ENCODE assay signal across 12 cellular contexts in genomic region chr3:168091961-168092360, GRCh38. TPM values are rescaled to one million over a fixed set of nuclear protein-coding genes. Genes with fewer than 3 reads are reported as not detected.
DNase-seq lines count a peak whose midpoint lies in the region; ATAC-seq and TF ChIP-seq lines count a peak whose summit lies in the region.
"Had no signal": no experiment of that assay in that cellular context is flagged by ENCODE, and none has a peak within 500 bp of the region (broad histone marks: within the 10 kb centered on the region; RNA-seq: fewer than 3 reads in every experiment).

No MANE protein-coding gene starts in this region.

- no TSS peak for BruUV-seq in Calu3 (replicated peaks; lab: Mats Ljungman, UMichigan)

- H3K27ac ChIP-seq in VCaP (peak overlapping the region; percentile 81), mucosa of rectum (ENCODE audit: low read depth in 2 of 2, low read length in 2 of 2) (peak overlapping the region; percentile 45 to 53)

- H3K36me3 ChIP-seq in mucosa of rectum (ENCODE audit: control insufficient read depth in 2 of 2, insufficient read depth in 2 of 2, low read length in 2 of 2): no peaks in the 10 kb centered on the region

- peak overlapping the region; percentile 36 to 94 for H3K4me3 ChIP-seq in mucosa of rectum (ENCODE audit: low read length in 2 of 2)

- H3K27me3 Mint-ChIP-seq in Calu3 (ENCODE audit: unreplicated experiment): no peaks in the 10 kb centered on the region
- H3K27me3 Mint-ChIP-seq in activated CD8-positive, alpha-beta T cell treated with anti-CD3 and anti-CD28 coated beads for 36 hours: peaks cover 31% of the 10 kb centered on the region

- ATAC-seq in activated CD8-positive, alpha-beta T cell treated with anti-CD3 and anti-CD28 coated beads for 36 hours: no peak
- ATAC-seq in HG02884 (IDR thresholded peaks at IDR 0.05; ENCODE audit: unreplicated experiment): no peak

- peak overlapping the region; percentile 99 for H3K4me3 Mint-ChIP-seq in Calu3 (ENCODE audit: low read depth, unreplicated experiment)
- no peak overlapping the region for H3K4me3 Mint-ChIP-seq in activated CD8-positive, alpha-beta T cell treated with anti-CD3 and anti-CD28 coated beads for 36 hours
- H3K4me3 Mint-ChIP-seq: CD4-positive, CD25-positive, alpha-beta regulatory T cell had no signal

- no peaks in the 10 kb centered on the region for H3K27me3 ChIP-seq in mucosa of rectum (ENCODE audit: control insufficient read depth in 2 of 2, insufficient read depth in 2 of 2, low read length in 2 of 2)

- no peaks in the 10 kb centered on the region for H3K9me3 ChIP-seq in mucosa of rectum (ENCODE audit: control insufficient read depth in 2 of 2, low read length in 2 of 2)

- CTCF ChIA-PET in Calu3 (lab: Charles Lee): interaction anchor here (0.8 to 1.0 kb wide), 2 partner anchors 20 to 29 kb away, joined by 3 to 4 read pairs; no protein-coding TSS in a partner anchor
- CTCF ChIA-PET in activated CD8-positive, alpha-beta T cell treated with anti-CD3 and anti-CD28 coated beads for 36 hours (lab: Charles Lee): no interaction called here

- no peak overlapping the region for H3K9ac ChIP-seq in mucosa of rectum (ENCODE audit: low read depth in 1 of 2, low read length in 2 of 2)

- no peaks in the 10 kb centered on the region for H3K9me3 Mint-ChIP-seq in Calu3 (ENCODE audit: low read depth, unreplicated experiment)
- H3K9me3 Mint-ChIP-seq in activated CD8-positive, alpha-beta T cell treated with anti-CD3 and anti-CD28 coated beads for 36 hours: no peaks in the 10 kb centered on the region

- TF ChIP-seq CTCF in Calu3 (IDR thresholded peaks at IDR 0.05; ENCODE audit: unreplicated experiment) (no peak), VCaP (conservative IDR thresholded peaks at IDR 0.05) (no peak)
- no peak for TF ChIP-seq CTCF in activated CD8-positive, alpha-beta T cell treated with anti-CD3 and anti-CD28 coated beads for 36 hours (IDR thresholded peaks at IDR 0.05)

- DNase-seq in Calu3: peak; percentile 22
- DNase-seq in NAMALWA (ENCODE audit: low spot score): peak; percentile 18
- DNase-seq in activated CD8-positive, alpha-beta T cell treated with anti-CD3 and anti-CD28 coated beads for 36 hours: no peak
- DNase-seq in D341Med (ENCODE audit: low spot score): no peak
- no peak for DNase-seq in medulla oblongata (ENCODE audit: extremely low spot score)
- DNase-seq: CD4-positive, CD25-positive, alpha-beta regulatory T cell; cortex of kidney; Karpas-422; NCI-H2171 had no signal

- peaks cover 60% of the 10 kb centered on the region for H3K4me1 Mint-ChIP-seq in Calu3 (ENCODE audit: low read depth, unreplicated experiment)
- H3K4me1 Mint-ChIP-seq in activated CD8-positive, alpha-beta T cell treated with anti-CD3 and anti-CD28 coated beads for 36 hours (ENCODE audit: low read depth): peaks cover 30% of the 10 kb centered on the region

- H3K36me3 Mint-ChIP-seq in Calu3 (ENCODE audit: insufficient read depth, unreplicated experiment): peaks cover 40% of the 10 kb centered on the region
- no peaks in the 10 kb centered on the region for H3K36me3 Mint-ChIP-seq in activated CD8-positive, alpha-beta T cell treated with anti-CD3 and anti-CD28 coated beads for 36 hours (ENCODE audit: low read depth)
- H3K36me3 Mint-ChIP-seq: CD4-positive, CD25-positive, alpha-beta regulatory T cell had no signal

- peak overlapping the region; percentile 39 for H3K27ac Mint-ChIP-seq in Calu3 (ENCODE audit: unreplicated experiment)
- H3K27ac Mint-ChIP-seq in activated CD8-positive, alpha-beta T cell treated with anti-CD3 and anti-CD28 coated beads for 36 hours: no peak overlapping the region
- H3K27ac Mint-ChIP-seq: CD4-positive, CD25-positive, alpha-beta regulatory T cell had no signal

- H3K4me1 ChIP-seq in mucosa of rectum (ENCODE audit: control insufficient read depth in 2 of 2, insufficient read depth in 2 of 2, low read length in 2 of 2): peaks cover 16 to 64% of the 10 kb centered on the region in 2 donors

- intact Hi-C loops in Calu3 (cut with micrococcal nuclease; ENCODE audit: unreplicated experiment): loop anchor here (2.0 to 10.0 kb wide), 3 partner anchors 23 to 357 kb away; partner anchors contain the start of genes PDCD10 and SERPINI1
- intact Hi-C loops in activated CD8-positive, alpha-beta T cell treated with anti-CD3 and anti-CD28 coated beads for 36 hours (cut with micrococcal nuclease): no loop called here

- POLR2A ChIA-PET in activated CD8-positive, alpha-beta T cell treated with anti-CD3 and anti-CD28 coated beads for 36 hours (lab: Charles Lee): no interaction called here

RNA-seq across cellular contexts. Expression of gene GOLIM4, which starts 3.8 kb away (rescaled TPM):
- total RNA-seq in Calu3 (2022): 46.5 and 53.8 TPM in 2 replicates
- 1 to 10 TPM; 5.5 to 6.4 TPM for total RNA-seq in activated CD8-positive, alpha-beta T cell treated with anti-CD3 and anti-CD28 coated beads for 36 hours

Comparison
In these comparisons a context has a peak if more than half of its experiments do, and no peak if none do; other contexts are left out.
1. DNase-seq: peak in Calu3 (single experiment) and NAMALWA (single experiment); none in activated CD8-positive, alpha-beta T cell treated with anti-CD3 and anti-CD28 coated beads for 36 hours (single experiment), D341Med (single experiment) and medulla oblongata (single experiment).